Comparison of ENCODE assay signal across 1 cellular context in the genomic region with DNA sequence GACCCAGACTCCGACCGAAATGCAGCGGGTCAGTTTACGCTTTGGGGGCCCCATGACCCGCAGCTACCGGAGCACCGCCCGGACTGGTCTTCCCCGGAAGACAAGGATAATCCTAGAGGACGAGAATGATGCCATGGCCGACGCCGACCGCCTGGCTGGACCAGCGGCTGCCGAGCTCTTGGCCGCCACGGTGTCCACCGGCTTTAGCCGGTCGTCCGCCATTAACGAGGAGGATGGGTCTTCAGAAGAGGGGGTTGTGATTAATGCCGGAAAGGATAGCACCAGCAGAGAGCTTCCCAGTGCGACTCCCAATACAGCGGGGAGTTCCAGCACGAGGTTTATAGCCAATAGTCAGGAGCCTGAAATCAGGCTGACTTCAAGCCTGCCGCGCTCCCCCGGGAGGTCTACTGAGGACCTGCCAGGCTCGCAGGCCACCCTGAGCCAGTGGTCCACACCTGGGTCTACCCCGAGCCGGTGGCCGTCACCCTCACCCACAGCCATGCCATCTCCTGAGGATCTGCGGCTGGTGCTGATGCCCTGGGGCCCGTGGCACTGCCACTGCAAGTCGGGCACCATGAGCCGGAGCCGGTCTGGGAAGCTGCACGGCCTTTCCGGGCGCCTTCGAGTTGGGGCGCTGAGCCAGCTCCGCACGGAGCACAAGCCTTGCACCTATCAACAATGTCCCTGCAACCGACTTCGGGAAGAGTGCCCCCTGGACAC.
TF ChIP-seq lines count a peak whose summit lies in the region.

No MANE protein-coding gene starts in this region.

TF ChIP-seq in HepG2, 621 proteins besides CTCF, POLR2A, EP300 and RAD21 (continued from another document and continues in another):
- TF ChIP-seq, protein P1, sequence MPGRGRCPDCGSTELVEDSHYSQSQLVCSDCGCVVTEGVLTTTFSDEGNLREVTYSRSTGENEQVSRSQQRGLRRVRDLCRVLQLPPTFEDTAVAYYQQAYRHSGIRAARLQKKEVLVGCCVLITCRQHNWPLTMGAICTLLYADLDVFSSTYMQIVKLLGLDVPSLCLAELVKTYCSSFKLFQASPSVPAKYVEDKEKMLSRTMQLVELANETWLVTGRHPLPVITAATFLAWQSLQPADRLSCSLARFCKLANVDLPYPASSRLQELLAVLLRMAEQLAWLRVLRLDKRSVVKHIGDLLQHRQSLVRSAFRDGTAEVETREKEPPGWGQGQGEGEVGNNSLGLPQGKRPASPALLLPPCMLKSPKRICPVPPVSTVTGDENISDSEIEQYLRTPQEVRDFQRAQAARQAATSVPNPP (CRISPR knock-in tag; IDR thresholded peaks at IDR 0.05) = no peak
- TF ChIP-seq ATF1 (CRISPR knock-in tag; IDR thresholded peaks at IDR 0.05) = no peak
- no peak for TF ChIP-seq PPARG (CRISPR knock-in tag; conservative IDR thresholded peaks at IDR 0.05)
- TF ChIP-seq, protein P2, sequence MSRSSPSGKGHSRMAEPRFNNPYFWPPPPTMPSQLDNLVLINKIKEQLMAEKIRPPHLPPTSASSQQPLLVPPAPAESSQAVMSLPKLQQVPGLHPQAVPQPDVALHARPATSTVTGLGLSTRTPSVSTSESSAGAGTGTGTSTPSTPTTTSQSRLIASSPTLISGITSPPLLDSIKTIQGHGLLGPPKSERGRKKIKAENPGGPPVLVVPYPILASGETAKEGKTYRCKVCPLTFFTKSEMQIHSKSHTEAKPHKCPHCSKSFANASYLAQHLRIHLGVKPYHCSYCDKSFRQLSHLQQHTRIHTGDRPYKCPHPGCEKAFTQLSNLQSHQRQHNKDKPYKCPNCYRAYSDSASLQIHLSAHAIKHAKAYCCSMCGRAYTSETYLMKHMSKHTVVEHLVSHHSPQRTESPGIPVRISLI (CRISPR knock-in tag; IDR thresholded peaks at IDR 0.05; ENCODE audit: borderline replicate concordance) = no peak
- TF ChIP-seq, protein P3, sequence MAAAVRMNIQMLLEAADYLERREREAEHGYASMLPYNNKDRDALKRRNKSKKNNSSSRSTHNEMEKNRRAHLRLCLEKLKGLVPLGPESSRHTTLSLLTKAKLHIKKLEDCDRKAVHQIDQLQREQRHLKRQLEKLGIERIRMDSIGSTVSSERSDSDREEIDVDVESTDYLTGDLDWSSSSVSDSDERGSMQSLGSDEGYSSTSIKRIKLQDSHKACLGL (CRISPR knock-in tag; IDR thresholded peaks at IDR 0.05) = no peak
- no peak for TF ChIP-seq ISX (CRISPR knock-in tag; conservative IDR thresholded peaks at IDR 0.05)
- TF ChIP-seq STAG1 (CRISPR knock-in tag; IDR thresholded peaks at IDR 0.05) = peak; percentile 33
- no peak for TF ChIP-seq ZNF724P (CRISPR knock-in tag; IDR thresholded peaks at IDR 0.05; ENCODE audit: borderline replicate concordance)
- TF ChIP-seq MATR3 (CRISPR knock-in tag; IDR thresholded peaks at IDR 0.05) = no peak
- TF ChIP-seq ZSCAN29 (CRISPR knock-in tag; conservative IDR thresholded peaks at IDR 0.05) = peak; percentile 66; the same call in 1 of the 2 replicates
- TF ChIP-seq ZBTB3 (CRISPR knock-in tag; IDR thresholded peaks at IDR 0.05; ENCODE audit: borderline replicate concordance, low read depth) = no peak
- no peak for TF ChIP-seq ATAD3A (CRISPR knock-in tag; IDR thresholded peaks at IDR 0.05)
- TF ChIP-seq SAFB2 (CRISPR knock-in tag; IDR thresholded peaks at IDR 0.05; ENCODE audit: borderline replicate concordance, low read depth) = no peak; the same call in 1 of the 2 replicates
- no peak for TF ChIP-seq ZNF878 (CRISPR knock-in tag; IDR thresholded peaks at IDR 0.05)
- TF ChIP-seq ZNF556 (CRISPR knock-in tag; IDR thresholded peaks at IDR 0.05; ENCODE audit: borderline replicate concordance) = peak; percentile 42; the same call in 1 of the 2 replicates
- TF ChIP-seq ZBTB7A (CRISPR knock-in tag; IDR thresholded peaks at IDR 0.05) = no peak; the same call in none of the 2 replicates
- TF ChIP-seq DMAP1 (CRISPR knock-in tag; IDR thresholded peaks at IDR 0.05) = 0 out of 2 replicates have a peak, but pooled peaks have one; percentile 23
- TF ChIP-seq, protein P4, sequence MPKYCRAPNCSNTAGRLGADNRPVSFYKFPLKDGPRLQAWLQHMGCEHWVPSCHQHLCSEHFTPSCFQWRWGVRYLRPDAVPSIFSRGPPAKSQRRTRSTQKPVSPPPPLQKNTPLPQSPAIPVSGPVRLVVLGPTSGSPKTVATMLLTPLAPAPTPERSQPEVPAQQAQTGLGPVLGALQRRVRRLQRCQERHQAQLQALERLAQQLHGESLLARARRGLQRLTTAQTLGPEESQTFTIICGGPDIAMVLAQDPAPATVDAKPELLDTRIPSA (CRISPR knock-in tag; IDR thresholded peaks at IDR 0.05; ENCODE audit: borderline replicate concordance) = no peak
- TF ChIP-seq, protein P5, sequence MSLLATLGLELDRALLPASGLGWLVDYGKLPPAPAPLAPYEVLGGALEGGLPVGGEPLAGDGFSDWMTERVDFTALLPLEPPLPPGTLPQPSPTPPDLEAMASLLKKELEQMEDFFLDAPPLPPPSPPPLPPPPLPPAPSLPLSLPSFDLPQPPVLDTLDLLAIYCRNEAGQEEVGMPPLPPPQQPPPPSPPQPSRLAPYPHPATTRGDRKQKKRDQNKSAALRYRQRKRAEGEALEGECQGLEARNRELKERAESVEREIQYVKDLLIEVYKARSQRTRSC (CRISPR knock-in tag; IDR thresholded peaks at IDR 0.05; ENCODE audit: low read depth) = no peak
- no peak for TF ChIP-seq FOXA3 (CRISPR knock-in tag; IDR thresholded peaks at IDR 0.05)
- no peak for TF ChIP-seq HOXA7 (CRISPR knock-in tag; IDR thresholded peaks at IDR 0.05)
- TF ChIP-seq, protein P6, sequence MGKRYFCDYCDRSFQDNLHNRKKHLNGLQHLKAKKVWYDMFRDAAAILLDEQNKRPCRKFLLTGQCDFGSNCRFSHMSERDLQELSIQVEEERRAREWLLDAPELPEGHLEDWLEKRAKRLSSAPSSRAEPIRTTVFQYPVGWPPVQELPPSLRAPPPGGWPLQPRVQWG (CRISPR knock-in tag; IDR thresholded peaks at IDR 0.05; ENCODE audit: borderline replicate concordance, low read depth) = no peak
- peak; percentile 40; the same call in 1 of the 2 replicates for TF ChIP-seq ZFP90 (CRISPR knock-in tag; IDR thresholded peaks at IDR 0.05; ENCODE audit: borderline replicate concordance)
- peak; percentile 56 for TF ChIP-seq PHF8 (CRISPR knock-in tag; IDR thresholded peaks at IDR 0.05)
- no peak for TF ChIP-seq ELF3 (CRISPR knock-in tag; IDR thresholded peaks at IDR 0.05)
- TF ChIP-seq ZNF460 (CRISPR knock-in tag; IDR thresholded peaks at IDR 0.05; ENCODE audit: borderline replicate concordance) = no peak
- no peak for TF ChIP-seq ZNF773 (CRISPR knock-in tag; IDR thresholded peaks at IDR 0.05; ENCODE audit: borderline replicate concordance)
- TF ChIP-seq MXI1 (IDR thresholded peaks at IDR 0.05; ENCODE audit: borderline replicate concordance, low read depth, low read length) = 0 out of 3 replicates have a peak, but pooled peaks have one; percentile 13
- TF ChIP-seq, protein P7, sequence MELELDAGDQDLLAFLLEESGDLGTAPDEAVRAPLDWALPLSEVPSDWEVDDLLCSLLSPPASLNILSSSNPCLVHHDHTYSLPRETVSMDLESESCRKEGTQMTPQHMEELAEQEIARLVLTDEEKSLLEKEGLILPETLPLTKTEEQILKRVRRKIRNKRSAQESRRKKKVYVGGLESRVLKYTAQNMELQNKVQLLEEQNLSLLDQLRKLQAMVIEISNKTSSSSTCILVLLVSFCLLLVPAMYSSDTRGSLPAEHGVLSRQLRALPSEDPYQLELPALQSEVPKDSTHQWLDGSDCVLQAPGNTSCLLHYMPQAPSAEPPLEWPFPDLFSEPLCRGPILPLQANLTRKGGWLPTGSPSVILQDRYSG (CRISPR knock-in tag; IDR thresholded peaks at IDR 0.05) = peak; percentile 76; the same call in 1 of the 2 replicates
- TF ChIP-seq, protein P8, sequence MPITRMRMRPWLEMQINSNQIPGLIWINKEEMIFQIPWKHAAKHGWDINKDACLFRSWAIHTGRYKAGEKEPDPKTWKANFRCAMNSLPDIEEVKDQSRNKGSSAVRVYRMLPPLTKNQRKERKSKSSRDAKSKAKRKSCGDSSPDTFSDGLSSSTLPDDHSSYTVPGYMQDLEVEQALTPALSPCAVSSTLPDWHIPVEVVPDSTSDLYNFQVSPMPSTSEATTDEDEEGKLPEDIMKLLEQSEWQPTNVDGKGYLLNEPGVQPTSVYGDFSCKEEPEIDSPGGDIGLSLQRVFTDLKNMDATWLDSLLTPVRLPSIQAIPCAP (CRISPR knock-in tag; IDR thresholded peaks at IDR 0.05; ENCODE audit: low read depth) = no peak
- no peak; the same call in 1 of the 2 replicates for TF ChIP-seq ZNF777 (CRISPR knock-in tag; IDR thresholded peaks at IDR 0.05)
- no peak for TF ChIP-seq ZNF253 (CRISPR knock-in tag; IDR thresholded peaks at IDR 0.05; ENCODE audit: borderline replicate concordance)
- no peak for TF ChIP-seq CHD4 (IDR thresholded peaks at IDR 0.05; ENCODE audit: borderline replicate concordance, low read length)
- no peak for TF ChIP-seq ZSCAN25 (CRISPR knock-in tag; IDR thresholded peaks at IDR 0.05)
- TF ChIP-seq ZNF496 (CRISPR knock-in tag; IDR thresholded peaks at IDR 0.05; ENCODE audit: insufficient replicate concordance) = no peak
- TF ChIP-seq, protein P9, sequence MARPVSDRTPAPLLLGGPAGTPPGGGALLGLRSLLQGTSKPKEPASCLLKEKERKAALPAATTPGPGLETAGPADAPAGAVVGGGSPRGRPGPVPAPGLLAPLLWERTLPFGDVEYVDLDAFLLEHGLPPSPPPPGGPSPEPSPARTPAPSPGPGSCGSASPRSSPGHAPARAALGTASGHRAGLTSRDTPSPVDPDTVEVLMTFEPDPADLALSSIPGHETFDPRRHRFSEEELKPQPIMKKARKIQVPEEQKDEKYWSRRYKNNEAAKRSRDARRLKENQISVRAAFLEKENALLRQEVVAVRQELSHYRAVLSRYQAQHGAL (CRISPR knock-in tag; IDR thresholded peaks at IDR 0.05; ENCODE audit: not compliant biosample characterization) = no peak
- TF ChIP-seq ZNF30 (CRISPR knock-in tag; IDR thresholded peaks at IDR 0.05) = no peak
- TF ChIP-seq ZFP36 (IDR thresholded peaks at IDR 0.05; ENCODE audit: borderline replicate concordance, low read depth, low read length, partially characterized antibody) = no peak
- TF ChIP-seq, protein P10, sequence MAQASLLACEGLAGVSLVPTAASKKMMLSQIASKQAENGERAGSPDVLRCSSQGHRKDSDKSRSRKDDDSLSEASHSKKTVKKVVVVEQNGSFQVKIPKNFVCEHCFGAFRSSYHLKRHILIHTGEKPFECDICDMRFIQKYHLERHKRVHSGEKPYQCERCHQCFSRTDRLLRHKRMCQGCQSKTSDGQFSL (CRISPR knock-in tag; IDR thresholded peaks at IDR 0.05) = no peak
- TF ChIP-seq, protein P11, sequence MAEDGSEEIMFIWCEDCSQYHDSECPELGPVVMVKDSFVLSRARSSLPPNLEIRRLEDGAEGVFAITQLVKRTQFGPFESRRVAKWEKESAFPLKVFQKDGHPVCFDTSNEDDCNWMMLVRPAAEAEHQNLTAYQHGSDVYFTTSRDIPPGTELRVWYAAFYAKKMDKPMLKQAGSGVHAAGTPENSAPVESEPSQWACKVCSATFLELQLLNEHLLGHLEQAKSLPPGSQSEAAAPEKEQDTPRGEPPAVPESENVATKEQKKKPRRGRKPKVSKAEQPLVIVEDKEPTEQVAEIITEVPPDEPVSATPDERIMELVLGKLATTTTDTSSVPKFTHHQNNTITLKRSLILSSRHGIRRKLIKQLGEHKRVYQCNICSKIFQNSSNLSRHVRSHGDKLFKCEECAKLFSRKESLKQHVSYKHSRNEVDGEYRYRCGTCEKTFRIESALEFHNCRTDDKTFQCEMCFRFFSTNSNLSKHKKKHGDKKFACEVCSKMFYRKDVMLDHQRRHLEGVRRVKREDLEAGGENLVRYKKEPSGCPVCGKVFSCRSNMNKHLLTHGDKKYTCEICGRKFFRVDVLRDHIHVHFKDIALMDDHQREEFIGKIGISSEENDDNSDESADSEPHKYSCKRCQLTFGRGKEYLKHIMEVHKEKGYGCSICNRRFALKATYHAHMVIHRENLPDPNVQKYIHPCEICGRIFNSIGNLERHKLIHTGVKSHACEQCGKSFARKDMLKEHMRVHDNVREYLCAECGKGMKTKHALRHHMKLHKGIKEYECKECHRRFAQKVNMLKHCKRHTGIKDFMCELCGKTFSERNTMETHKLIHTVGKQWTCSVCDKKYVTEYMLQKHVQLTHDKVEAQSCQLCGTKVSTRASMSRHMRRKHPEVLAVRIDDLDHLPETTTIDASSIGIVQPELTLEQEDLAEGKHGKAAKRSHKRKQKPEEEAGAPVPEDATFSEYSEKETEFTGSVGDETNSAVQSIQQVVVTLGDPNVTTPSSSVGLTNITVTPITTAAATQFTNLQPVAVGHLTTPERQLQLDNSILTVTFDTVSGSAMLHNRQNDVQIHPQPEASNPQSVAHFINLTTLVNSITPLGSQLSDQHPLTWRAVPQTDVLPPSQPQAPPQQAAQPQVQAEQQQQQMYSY (CRISPR knock-in tag; IDR thresholded peaks at IDR 0.05) = 0 out of 2 replicates have a peak, but pooled peaks have one; percentile 37
- TF ChIP-seq, protein P12, sequence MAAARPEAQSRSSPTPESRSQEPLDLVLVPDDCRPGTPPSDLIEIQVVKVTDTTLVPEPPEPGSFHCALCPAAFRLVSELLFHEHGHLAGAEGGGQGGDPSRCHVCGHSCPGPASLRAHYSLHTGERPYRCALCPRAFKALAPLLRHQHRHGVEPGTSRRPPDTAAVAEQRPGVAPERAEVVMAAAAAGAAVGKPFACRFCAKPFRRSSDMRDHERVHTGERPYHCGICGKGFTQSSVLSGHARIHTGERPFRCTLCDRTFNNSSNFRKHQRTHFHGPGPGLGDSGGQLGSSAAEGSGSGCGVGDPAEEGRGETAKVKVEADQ (CRISPR knock-in tag; IDR thresholded peaks at IDR 0.05; ENCODE audit: borderline replicate concordance) = peak; percentile 64; the same call in 1 of the 2 replicates
- TF ChIP-seq, protein P13, sequence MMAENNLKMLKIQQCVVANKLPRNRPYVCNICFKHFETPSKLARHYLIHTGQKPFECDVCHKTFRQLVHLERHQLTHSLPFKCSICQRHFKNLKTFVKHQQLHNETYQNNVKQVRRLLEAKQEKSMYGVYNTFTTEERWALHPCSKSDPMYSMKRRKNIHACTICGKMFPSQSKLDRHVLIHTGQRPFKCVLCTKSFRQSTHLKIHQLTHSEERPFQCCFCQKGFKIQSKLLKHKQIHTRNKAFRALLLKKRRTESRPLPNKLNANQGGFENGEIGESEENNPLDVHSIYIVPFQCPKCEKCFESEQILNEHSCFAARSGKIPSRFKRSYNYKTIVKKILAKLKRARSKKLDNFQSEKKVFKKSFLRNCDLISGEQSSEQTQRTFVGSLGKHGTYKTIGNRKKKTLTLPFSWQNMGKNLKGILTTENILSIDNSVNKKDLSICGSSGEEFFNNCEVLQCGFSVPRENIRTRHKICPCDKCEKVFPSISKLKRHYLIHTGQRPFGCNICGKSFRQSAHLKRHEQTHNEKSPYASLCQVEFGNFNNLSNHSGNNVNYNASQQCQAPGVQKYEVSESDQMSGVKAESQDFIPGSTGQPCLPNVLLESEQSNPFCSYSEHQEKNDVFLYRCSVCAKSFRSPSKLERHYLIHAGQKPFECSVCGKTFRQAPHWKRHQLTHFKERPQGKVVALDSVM (CRISPR knock-in tag; IDR thresholded peaks at IDR 0.05) = peak; percentile 36; the same call in 1 of the 2 replicates
- peak; percentile 18; the same call in 1 of the 2 replicates for TF ChIP-seq TARDBP (CRISPR knock-in tag; IDR thresholded peaks at IDR 0.05)
- TF ChIP-seq MTA1 (CRISPR knock-in tag; IDR thresholded peaks at IDR 0.05; ENCODE audit: borderline replicate concordance) = no peak; the same call in 1 of the 2 replicates
